8 cellular contexts compared by ENCODE assay signal in genomic region chr3:150703756-150704344, GRCh38. TPM values are rescaled to one million over a fixed set of nuclear protein-coding genes. Genes with fewer than 3 reads are reported as not detected.
DNase-seq lines count a peak whose midpoint lies in the region; TF ChIP-seq lines count a peak whose summit lies in the region.

ERICH6 (minus strand) TSS chr3:150703920; CDS start chr3:150703898, 22 bp downstream.

- no peaks in the 10 kb centered on the region for H3K36me3 ChIP-seq in Caco-2 (ENCODE audit: control insufficient read depth, insufficient read depth, low read length)

- H3K27me3 Mint-ChIP-seq in Caco-2 (ENCODE audit: insufficient read depth, unreplicated experiment) (peaks cover 3% of the 10 kb centered on the region), endothelial cell (ENCODE audit: unreplicated experiment) (peaks cover 4% of the 10 kb centered on the region), mesothelial cell of epicardium (ENCODE audit: low read depth) (peaks cover 1% of the 10 kb centered on the region)

- POLR2A ChIA-PET in Caco-2 (lab: Charles Lee): interaction anchor here (0.6 to 2.1 kb wide), 7 partner anchors 14 to 444 kb away, joined by 3 to 18 read pairs (median 4); partner anchors contain the start of genes EIF2A, SELENOT, SERP1 and SIAH2

- peak within 1 kb of the TSS; percentile 95 for H3K4me3 Mint-ChIP-seq in Caco-2 (ENCODE audit: unreplicated experiment)
- H3K4me3 Mint-ChIP-seq in endothelial cell (ENCODE audit: unreplicated experiment): peak within 1 kb of the TSS; percentile 89
- peak within 1 kb of the TSS; percentile 93 for H3K4me3 Mint-ChIP-seq in mesothelial cell of epicardium

- CTCF ChIA-PET in Caco-2 (lab: Charles Lee): interaction anchor here (0.6 to 1.1 kb wide), 6 partner anchors 30 to 221 kb away, joined by 3 to 11 read pairs (median 6); partner anchors contain the start of gene SIAH2

- DNase-seq in Caco-2 (peak; percentile 90 to 93), GM20000 (ENCODE audit: low spot score) (peak; percentile 89), HS-5 (ENCODE audit: low read depth) (peak; percentile 53), NOMO-1 (lab: John Stamatoyannopoulos, UW; ENCODE audit: unreplicated experiment in 2 of 2) (peak; percentile 96), endothelial cell (ENCODE audit: low spot score) (peak; percentile 93), mesothelial cell of epicardium (ENCODE audit: low spot score in 2 of 2, unreplicated experiment in 2 of 2) (peak; percentile 76 to 87)
- peak; percentile 29 for DNase-seq in activated CD8-positive, alpha-beta memory T cell treated with anti-CD3 and anti-CD28 coated beads, Interleukin-2, amount 50 U/mL, for 1 hour (ENCODE audit: extremely low read depth)
- peak; percentile 80 to 84 for DNase-seq in stimulated activated CD8-positive, alpha-beta memory T cell treated with anti-CD3 and anti-CD28 coated beads, Interleukin-15, amount 100 ng/mL, for 48 hours (ENCODE audit: low read depth in 2 of 2)

- BruUV-seq in Caco-2 (replicated peaks; lab: Mats Ljungman, UMichigan): no TSS peak

- H3K27ac Mint-ChIP-seq in Caco-2 (ENCODE audit: unreplicated experiment) (peak within 1 kb of the TSS; percentile 96), endothelial cell (ENCODE audit: unreplicated experiment) (peak within 1 kb of the TSS; percentile 98), mesothelial cell of epicardium (peak within 1 kb of the TSS; percentile 91)

- no peaks in the 10 kb centered on the region for H3K27me3 ChIP-seq in Caco-2 (replicated peaks; ENCODE audit: control insufficient read depth, insufficient read depth, low read length)

- no peak for TF ChIP-seq CTCF in Caco-2 (IDR thresholded peaks at IDR 0.05; ENCODE audit: insufficient read depth in 1 of 2, low read depth in 1 of 2, low read length in 1 of 2, severe bottlenecking in 1 of 2, unreplicated experiment in 1 of 2)
- TF ChIP-seq CTCF in GM20000 (IDR thresholded peaks at IDR 0.05; ENCODE audit: extremely low read depth, missing control alignments): no peak
- no peak for TF ChIP-seq CTCF in endothelial cell (IDR thresholded peaks at IDR 0.05; ENCODE audit: unreplicated experiment)
- no peak for TF ChIP-seq CTCF in mesothelial cell of epicardium (IDR thresholded peaks at IDR 0.05; ENCODE audit: unreplicated experiment)

- H3K9me3 ChIP-seq in Caco-2: no peaks in the 10 kb centered on the region

- H3K36me3 Mint-ChIP-seq in Caco-2 (ENCODE audit: insufficient read depth, unreplicated experiment): peaks cover 13% of the 10 kb centered on the region
- H3K36me3 Mint-ChIP-seq in endothelial cell (ENCODE audit: low read depth, unreplicated experiment): peaks cover 6% of the 10 kb centered on the region
- H3K36me3 Mint-ChIP-seq in mesothelial cell of epicardium: peaks cover 18% of the 10 kb centered on the region

- intact Hi-C loops in Caco-2 (cut with micrococcal nuclease; ENCODE audit: unreplicated experiment): loop anchor here (5.0 kb wide), 1 partner anchor 102 kb away; the partner anchor contains the start of gene SELENOT

- no peaks in the 10 kb centered on the region for H3K4me1 Mint-ChIP-seq in Caco-2 (ENCODE audit: low read depth, unreplicated experiment)
- peaks cover 3% of the 10 kb centered on the region for H3K4me1 Mint-ChIP-seq in endothelial cell (ENCODE audit: unreplicated experiment)
- no peaks in the 10 kb centered on the region for H3K4me1 Mint-ChIP-seq in mesothelial cell of epicardium

- no peaks in the 10 kb centered on the region for H3K4me1 ChIP-seq in Caco-2

- no peaks in the 10 kb centered on the region for H3K9me3 Mint-ChIP-seq in Caco-2 (ENCODE audit: unreplicated experiment)
- H3K9me3 Mint-ChIP-seq in endothelial cell (ENCODE audit: unreplicated experiment): no peaks in the 10 kb centered on the region
- H3K9me3 Mint-ChIP-seq in mesothelial cell of epicardium: peaks cover 15% of the 10 kb centered on the region

- H3K4me3 ChIP-seq in Caco-2 (ENCODE audit: low read depth, low read length): peak within 1 kb of the TSS; percentile 52

RNA-seq across cellular contexts. Expression of gene ERICH6, which starts in this region (rescaled TPM):
- total RNA-seq in Caco-2 (2022) (not detected in 2 replicates), endothelial cell (ENCODE audit: unreplicated experiment) (0.31 TPM), mesothelial cell of epicardium (0.24 to 0.68 TPM (median 0.65 TPM) in 3 replicates)

Comparison
In these comparisons a context has a peak if more than half of its experiments do, and no peak if none do; other contexts are left out.
1. Peak in every context shown above with its lines: DNase-seq and H3K4me3 ChIP-seq.
2. Peak in DNase-seq and H3K4me3 ChIP-seq in Caco-2; RNA of the gene not detected or under 1 TPM.
3. Peak in DNase-seq in endothelial cell; RNA of the gene not detected or under 1 TPM.
4. Peak in DNase-seq in mesothelial cell of epicardium; RNA of the gene not detected or under 1 TPM.
5. DNase-seq: peak in every context shown above with its lines; median percentile 96 in NOMO-1; 93 in endothelial cell; 92 in Caco-2; 89 in GM20000; 82 in stimulated activated CD8-positive, alpha-beta memory T cell treated with anti-CD3 and anti-CD28 coated beads, Interleukin-15, amount 100 ng/mL, for 48 hours; 82 in mesothelial cell of epicardium; 53 in HS-5; 29 in activated CD8-positive, alpha-beta memory T cell treated with anti-CD3 and anti-CD28 coated beads, Interleukin-2, amount 50 U/mL, for 1 hour.